5 cellular contexts compared by ENCODE assay signal in the genomic region with DNA sequence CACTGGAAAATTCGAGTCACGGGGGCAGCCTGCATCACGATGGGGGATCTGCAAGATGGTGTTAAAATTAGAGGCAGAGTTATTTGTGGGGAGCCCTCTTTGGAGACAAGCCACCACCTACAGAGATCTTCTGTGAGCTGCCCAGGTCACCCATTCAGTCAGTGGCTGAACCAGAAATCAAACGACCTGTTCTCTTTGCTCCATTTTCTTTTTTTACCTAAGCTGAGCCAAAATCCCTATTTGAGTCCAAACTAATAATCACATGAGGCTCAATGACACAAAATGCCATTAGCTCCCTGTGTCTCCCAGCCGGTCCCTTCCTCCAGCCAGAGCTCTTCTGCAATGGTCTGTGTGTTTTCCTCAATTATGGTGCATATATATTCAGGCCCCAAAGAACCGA.
"Had no signal": no experiment of that assay in that cellular context is flagged by ENCODE, and none has a peak within 500 bp of the region (broad histone marks: within the 10 kb centered on the region; RNA-seq: fewer than 3 reads in every experiment).

No MANE protein-coding gene starts in this region.

- DNase-seq: H9, HCEC 1CT, IMR-90 had no signal

- H3K4me3 ChIP-seq: GM23338, K562 had no signal

- H3K4me1 Mint-ChIP-seq: GM23338 had no signal

- H3K4me3 Mint-ChIP-seq: GM23338, H9 had no signal

- ATAC-seq: GM23338, K562 had no signal

- H3K9me3 Mint-ChIP-seq: GM23338 had no signal

- H3K27ac Mint-ChIP-seq: GM23338, H9 had no signal
